Comparison of ENCODE assay signal across 26 cellular contexts in genomic region chr22:47303161-47303890, GRCh38.
"Had no signal": no experiment of that assay in that cellular context is flagged by ENCODE, and none has a peak within 500 bp of the region (broad histone marks: within the 10 kb centered on the region; RNA-seq: fewer than 3 reads in every experiment).

No MANE protein-coding gene starts in this region.

- H3K27ac Mint-ChIP-seq: activated naive CD4-positive, alpha-beta T cell treated with anti-CD3 and anti-CD28 coated beads, Interleukin-2, amount 10 ng/mL, durations not matched to agents 7 days and 5 days; activated naive CD8-positive, alpha-beta T cell treated with anti-CD3 and anti-CD28 coated beads, Interleukin-2, amount 10 ng/mL, durations not matched to agents 7 days and 5 days; activated T-cell treated with anti-CD3 and anti-CD28 coated beads, Interleukin-2, amount 50 U/mL, for 24 hours; endodermal cell; naive B cell; nephron progenitor cell; stimulated activated naive B cell treated with anti-CD40 and anti-IgM and Interleukin-4, amounts not matched to agents 10 μg/mL and 1 μg/mL and 100 μg/mL, for 72 hours; T-helper 2 cell treated with Interferon-gamma antibody and Interleukin-4, amounts not matched to agents 5 μg/mL and 100 μg/mL, for 36 hours had no signal

- H3K27ac ChIP-seq: brain microvascular endothelial cell, esophagus squamous epithelium, neutrophil, pancreas, psoas muscle, stomach, transverse colon, uterus had no signal

- H3K27me3 ChIP-seq: brain microvascular endothelial cell, esophagus squamous epithelium, neutrophil, pancreas, transverse colon, uterus had no signal

- H3K4me3 Mint-ChIP-seq: activated naive CD4-positive, alpha-beta T cell treated with anti-CD3 and anti-CD28 coated beads, Interleukin-2, amount 10 ng/mL, durations not matched to agents 7 days and 5 days; activated naive CD8-positive, alpha-beta T cell treated with anti-CD3 and anti-CD28 coated beads, Interleukin-2, amount 10 ng/mL, durations not matched to agents 7 days and 5 days; activated T-cell treated with anti-CD3 and anti-CD28 coated beads, Interleukin-2, amount 50 U/mL, for 24 hours; endodermal cell; naive B cell; nephron progenitor cell; stimulated activated naive B cell treated with anti-CD40 and anti-IgM and Interleukin-4, amounts not matched to agents 10 μg/mL and 1 μg/mL and 100 μg/mL, for 72 hours; T-helper 2 cell treated with Interferon-gamma antibody and Interleukin-4, amounts not matched to agents 5 μg/mL and 100 μg/mL, for 36 hours had no signal

- ATAC-seq: left ventricle myocardium superior; pancreas; stimulated activated naive B cell treated with anti-CD40 and anti-IgM and Interleukin-4, amounts not matched to agents 10 μg/mL and 1 μg/mL and 100 μg/mL, for 72 hours had no signal

- H3K36me3 ChIP-seq: brain microvascular endothelial cell, esophagus squamous epithelium, neutrophil, pancreas, stomach, transverse colon, uterus had no signal

- H3K9me3 Mint-ChIP-seq: T-helper 2 cell treated with Interferon-gamma antibody and Interleukin-4, amounts not matched to agents 5 μg/mL and 100 μg/mL, for 36 hours had no signal

- H3K27me3 Mint-ChIP-seq: activated naive CD4-positive, alpha-beta T cell treated with anti-CD3 and anti-CD28 coated beads, Interleukin-2, amount 10 ng/mL, durations not matched to agents 7 days and 5 days; activated naive CD8-positive, alpha-beta T cell treated with anti-CD3 and anti-CD28 coated beads, Interleukin-2, amount 10 ng/mL, durations not matched to agents 7 days and 5 days; activated T-cell treated with anti-CD3 and anti-CD28 coated beads, Interleukin-2, amount 50 U/mL, for 24 hours; stimulated activated naive B cell treated with anti-CD40 and anti-IgM and Interleukin-4, amounts not matched to agents 10 μg/mL and 1 μg/mL and 100 μg/mL, for 72 hours had no signal

- H3K4me1 Mint-ChIP-seq: activated naive CD4-positive, alpha-beta T cell treated with anti-CD3 and anti-CD28 coated beads, Interleukin-2, amount 10 ng/mL, durations not matched to agents 7 days and 5 days; activated naive CD8-positive, alpha-beta T cell treated with anti-CD3 and anti-CD28 coated beads, Interleukin-2, amount 10 ng/mL, durations not matched to agents 7 days and 5 days; endodermal cell; nephron progenitor cell; stimulated activated naive B cell treated with anti-CD40 and anti-IgM and Interleukin-4, amounts not matched to agents 10 μg/mL and 1 μg/mL and 100 μg/mL, for 72 hours had no signal

- H3K36me3 Mint-ChIP-seq: activated naive CD4-positive, alpha-beta T cell treated with anti-CD3 and anti-CD28 coated beads, Interleukin-2, amount 10 ng/mL, durations not matched to agents 7 days and 5 days; activated naive CD8-positive, alpha-beta T cell treated with anti-CD3 and anti-CD28 coated beads, Interleukin-2, amount 10 ng/mL, durations not matched to agents 7 days and 5 days; stimulated activated naive B cell treated with anti-CD40 and anti-IgM and Interleukin-4, amounts not matched to agents 10 μg/mL and 1 μg/mL and 100 μg/mL, for 72 hours had no signal

- H3K4me1 ChIP-seq: esophagus squamous epithelium, pancreas, psoas muscle, transverse colon, uterus had no signal

- H3K9me3 ChIP-seq: esophagus squamous epithelium, neutrophil, pancreas, psoas muscle, stomach, transverse colon, uterus had no signal

- H3K4me3 ChIP-seq: esophagus squamous epithelium, pancreas, psoas muscle, stomach, transverse colon, uterus had no signal

- DNase-seq: activated CD4-positive, alpha-beta T cell treated with anti-CD3 and anti-CD28 coated beads for 48 hours; activated CD4-positive, alpha-beta T cell treated with anti-CD3 and anti-CD28 coated beads, Interleukin-2, amount 50 U/mL, for 48 hours; activated CD8-positive, alpha-beta memory T cell treated with anti-CD3 and anti-CD28 coated beads for 24 hours; activated CD8-positive, alpha-beta memory T cell treated with anti-CD3 and anti-CD28 coated beads, Interleukin-2, amount 50 U/mL, for 48 hours; activated gamma-delta T cell; activated naive CD4-positive, alpha-beta T cell treated with anti-CD3 and anti-CD28 coated beads, Interleukin-2, amount 10 ng/mL, durations not matched to agents 7 days and 5 days; activated naive CD8-positive, alpha-beta T cell treated with anti-CD3 and anti-CD28 coated beads, Interleukin-2, amount 10 ng/mL, durations not matched to agents 7 days and 5 days; activated T-cell treated with anti-CD3 and anti-CD28 coated beads, Interleukin-2, amount 50 U/mL, for 24 hours; brain microvascular endothelial cell; endodermal cell; esophagus squamous epithelium; foreskin melanocyte; left ventricle myocardium superior; naive B cell; nephron progenitor cell; psoas muscle; stimulated activated CD4-positive, alpha-beta T cell treated with anti-CD3 and anti-CD28 coated beads, Interleukin-15, amount 100 ng/mL, for 24 hours; stimulated activated CD4-positive, alpha-beta T cell treated with anti-CD3 and anti-CD28 coated beads, Interleukin-2, amount 100 ng/mL, for 24 hours; stimulated activated naive B cell treated with anti-CD40 and anti-IgM and Interleukin-4, amounts not matched to agents 10 μg/mL and 1 μg/mL and 100 μg/mL, for 72 hours; T-helper 1 cell; transverse colon; uterus had no signal
